8 cellular contexts compared by ENCODE assay signal in the genomic region with DNA sequence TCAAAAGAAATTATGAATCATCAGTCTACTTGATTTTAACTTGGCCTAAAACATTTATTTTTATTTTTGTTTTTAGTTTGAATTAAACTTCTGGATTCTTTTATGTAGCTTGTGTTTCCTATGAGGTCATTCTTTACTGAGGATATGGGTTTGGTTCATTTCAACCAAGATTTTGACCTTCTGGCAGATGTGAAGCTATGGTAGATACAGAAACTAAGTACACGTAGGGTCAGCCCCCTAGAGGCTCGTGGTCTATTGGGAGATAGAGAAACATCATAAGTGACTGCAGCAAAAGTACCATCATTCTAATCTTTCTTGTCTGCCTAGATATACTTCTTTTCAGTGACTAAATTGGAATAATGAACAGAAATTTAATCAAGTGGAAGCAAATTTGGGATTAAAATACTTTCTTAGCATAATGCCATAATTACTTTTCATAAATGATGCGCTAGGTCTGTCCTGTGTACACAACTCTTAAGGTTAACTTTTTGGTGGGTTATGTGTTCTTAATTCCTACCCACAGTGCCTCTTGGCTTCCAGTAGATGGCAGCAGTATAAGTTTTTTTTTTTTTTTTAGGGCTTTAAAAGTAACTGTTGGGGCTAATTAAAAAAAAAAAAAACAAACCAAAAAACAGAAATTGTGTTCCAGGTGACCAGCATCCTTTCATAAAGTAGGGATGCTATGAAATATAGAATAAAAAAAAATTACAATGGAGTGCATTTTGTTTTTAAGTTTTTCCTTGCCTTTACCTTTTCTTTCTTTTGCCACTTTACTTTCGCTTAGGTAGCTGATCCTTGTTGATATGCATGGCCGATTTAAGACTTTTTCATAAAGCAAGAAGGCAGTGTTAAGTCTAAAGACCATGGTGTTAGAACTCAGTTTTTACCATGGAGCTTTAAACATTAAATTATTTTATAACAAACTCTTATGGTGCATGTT. TPM values are rescaled to one million over a fixed set of nuclear protein-coding genes. Genes with fewer than 3 reads are reported as not detected.
DNase-seq lines count a peak whose midpoint lies in the region; ATAC-seq, FAIRE-seq and TF ChIP-seq lines count a peak whose summit lies in the region.

No MANE protein-coding gene starts in this region.

- H4K20me1 ChIP-seq in keratinocyte (ENCODE audit: control insufficient read depth, extremely low read depth, insufficient read depth, low read length) = peaks cover 8% of the 10 kb centered on the region

- no peaks in the 10 kb centered on the region for H3K9me3 Mint-ChIP-seq in Calu3 (ENCODE audit: low read depth, unreplicated experiment)
- H3K9me3 Mint-ChIP-seq in activated CD8-positive, alpha-beta T cell treated with anti-CD3 and anti-CD28 coated beads, Interleukin-2, amount 10 ng/mL, durations not matched to agents 7 days and 5 days (ENCODE audit: insufficient read depth) = no peaks in the 10 kb centered on the region

- H3K27me3 Mint-ChIP-seq in Calu3 (ENCODE audit: unreplicated experiment) = no peaks in the 10 kb centered on the region
- H3K27me3 Mint-ChIP-seq in activated CD8-positive, alpha-beta T cell treated with anti-CD3 and anti-CD28 coated beads, Interleukin-2, amount 10 ng/mL, durations not matched to agents 7 days and 5 days (ENCODE audit: low read depth) = peaks cover 9% of the 10 kb centered on the region

- FAIRE-seq in keratinocyte (lab: Jason Lieb, UNC) = no peak

- ATAC-seq in activated CD8-positive, alpha-beta T cell treated with anti-CD3 and anti-CD28 coated beads, Interleukin-2, amount 10 ng/mL, durations not matched to agents 7 days and 5 days = peak; percentile 53
- no peak for ATAC-seq in GM19452 (IDR thresholded peaks at IDR 0.05; ENCODE audit: unreplicated experiment)
- no peak for ATAC-seq in GM18873 (IDR thresholded peaks at IDR 0.05; ENCODE audit: low FRiP score, unreplicated experiment)

- no peaks in the 10 kb centered on the region for H3K9me3 ChIP-seq in keratinocyte (ENCODE audit: control insufficient read depth, low read depth, low read length)
- no peaks in the 10 kb centered on the region for H3K9me3 ChIP-seq in suprapubic skin

- DNase-seq in Calu3 (no peak), HEK293T (ENCODE audit: extremely low spot score) (peak; percentile 22), keratinocyte (ENCODE audit: low read depth, low spot score) (no peak), suprapubic skin (ENCODE audit: low spot score in 2 of 2) (no peak), anterior cingulate cortex (lab: John Stamatoyannopoulos, UW) (no peak)
- no peak for DNase-seq in activated CD8-positive, alpha-beta T cell treated with anti-CD3 and anti-CD28 coated beads, Interleukin-2, amount 10 ng/mL, durations not matched to agents 7 days and 5 days

- POLR2A ChIA-PET in HEK293T (lab: Yijun Ruan, JAX) = interaction anchor here (0.8 to 0.9 kb wide), 2 partner anchors 13 to 32 kb away, joined by 3 read pairs; no protein-coding TSS in a partner anchor
- POLR2A ChIA-PET in activated CD8-positive, alpha-beta T cell treated with anti-CD3 and anti-CD28 coated beads, Interleukin-2, amount 10 ng/mL, durations not matched to agents 7 days and 5 days (lab: Charles Lee) = no interaction called here

- TF ChIP-seq CTCF in Calu3 (IDR thresholded peaks at IDR 0.05; ENCODE audit: unreplicated experiment) (peak; percentile 27), keratinocyte (optimal IDR thresholded peaks at IDR 0.05 in 1 of 3, IDR thresholded peaks at IDR 0.05 in 1 of 3, conservative IDR thresholded peaks at IDR 0.05 in 1 of 3; ENCODE audit: extremely low read depth in 1 of 3, insufficient read depth in 2 of 3, low read length in 3 of 3) (peak in 2 of 3 experiments; percentile 35 to 42), suprapubic skin (IDR thresholded peaks at IDR 0.05) (peak in 1 of 2 donors; percentile 50)

- no TSS peak for BruUV-seq in Calu3 (replicated peaks; lab: Mats Ljungman, UMichigan)

- H3K4me1 ChIP-seq in keratinocyte (ENCODE audit: control insufficient read depth, extremely low read depth, insufficient read depth, low read length) (no peaks in the 10 kb centered on the region), suprapubic skin (peaks cover 12% of the 10 kb centered on the region)

- CTCF ChIA-PET in Calu3 (lab: Charles Lee) = interaction anchor here (0.5 to 0.6 kb wide), 2 partner anchors 45 to 394 kb away, joined by 3 to 5 read pairs; no protein-coding TSS in a partner anchor
- CTCF ChIA-PET in HEK293T (lab: Yijun Ruan, JAX) = interaction anchor here (0.7 to 3.2 kb wide), 12 partner anchors 9 to 474 kb away, joined by 3 to 12 read pairs (median 4); no protein-coding TSS in a partner anchor
- CTCF ChIA-PET in activated CD8-positive, alpha-beta T cell treated with anti-CD3 and anti-CD28 coated beads, Interleukin-2, amount 10 ng/mL, durations not matched to agents 7 days and 5 days (lab: Charles Lee) = interaction anchor here (0.6 to 3.4 kb wide), 37 partner anchors 8 to 449 kb away, joined by 3 to 17 read pairs (median 3); no protein-coding TSS in a partner anchor

- H3K27ac Mint-ChIP-seq in Calu3 (ENCODE audit: unreplicated experiment) = no peak overlapping the region
- H3K27ac Mint-ChIP-seq in activated CD8-positive, alpha-beta T cell treated with anti-CD3 and anti-CD28 coated beads, Interleukin-2, amount 10 ng/mL, durations not matched to agents 7 days and 5 days = no peak overlapping the region

- no peak overlapping the region for H3K4me3 Mint-ChIP-seq in Calu3 (ENCODE audit: low read depth, unreplicated experiment)
- no peak overlapping the region for H3K4me3 Mint-ChIP-seq in activated CD8-positive, alpha-beta T cell treated with anti-CD3 and anti-CD28 coated beads, Interleukin-2, amount 10 ng/mL, durations not matched to agents 7 days and 5 days

- peaks cover 40% of the 10 kb centered on the region for H3K79me2 ChIP-seq in keratinocyte (ENCODE audit: control insufficient read depth, insufficient read depth, low read length)

- TF ChIP-seq POLR2A in suprapubic skin (IDR thresholded peaks at IDR 0.05) = no peak

- no peaks in the 10 kb centered on the region for H3K9me1 ChIP-seq in keratinocyte (ENCODE audit: control insufficient read depth, extremely low read depth, insufficient read depth, low read length)

- H3K36me3 Mint-ChIP-seq in Calu3 (ENCODE audit: insufficient read depth, unreplicated experiment) = peaks cover 46% of the 10 kb centered on the region
- no peaks in the 10 kb centered on the region for H3K36me3 Mint-ChIP-seq in activated CD8-positive, alpha-beta T cell treated with anti-CD3 and anti-CD28 coated beads, Interleukin-2, amount 10 ng/mL, durations not matched to agents 7 days and 5 days (ENCODE audit: low read depth)

- H3K27me3 ChIP-seq in keratinocyte (ENCODE audit: control insufficient read depth, extremely low read depth, insufficient read depth, low read length) = no peaks in the 10 kb centered on the region
- H3K27me3 ChIP-seq in suprapubic skin = no peaks in the 10 kb centered on the region

- TF ChIP-seq EP300 in suprapubic skin (IDR thresholded peaks at IDR 0.05) = no peak

- H2AFZ ChIP-seq in keratinocyte (ENCODE audit: control insufficient read depth, low read length) = no peak overlapping the region

- H3K36me3 ChIP-seq in keratinocyte (ENCODE audit: control insufficient read depth in 2 of 2, extremely low read depth in 1 of 2, insufficient read depth in 2 of 2, low read length in 2 of 2) (peaks cover 22% of the 10 kb centered on the region in 2 experiments), suprapubic skin (peaks cover 34% of the 10 kb centered on the region)

- WGBS in suprapubic skin = 59% methylated on average over 5 of the region's 5 CpGs

- H3K27ac ChIP-seq in keratinocyte (ENCODE audit: control insufficient read depth, insufficient read depth, low read length) = no peak overlapping the region
- no peak overlapping the region for H3K27ac ChIP-seq in suprapubic skin

- H3K4me1 Mint-ChIP-seq in Calu3 (ENCODE audit: low read depth, unreplicated experiment) = no peaks in the 10 kb centered on the region
- peaks cover 3% of the 10 kb centered on the region for H3K4me1 Mint-ChIP-seq in activated CD8-positive, alpha-beta T cell treated with anti-CD3 and anti-CD28 coated beads, Interleukin-2, amount 10 ng/mL, durations not matched to agents 7 days and 5 days (ENCODE audit: low read depth)

- intact Hi-C loops in Calu3 (cut with micrococcal nuclease; ENCODE audit: unreplicated experiment) = no loop called here

- dilution Hi-C loops in keratinocyte (cut with MboI; ENCODE audit: extremely low pct_ligation_motif_present, low sequenced_read_pairs) = no loop called here

- H3K4me2 ChIP-seq in keratinocyte (ENCODE audit: control insufficient read depth, extremely low read depth, insufficient read depth, low read depth, low read length) = no peak overlapping the region

- no peak overlapping the region for H3K9ac ChIP-seq in keratinocyte (ENCODE audit: control insufficient read depth, extremely low read depth, insufficient read depth, low read length)

- H3K4me3 ChIP-seq in keratinocyte (ENCODE audit: control insufficient read depth in 2 of 3, extremely low read depth in 1 of 3, insufficient read depth in 2 of 3, low read depth in 1 of 3, low read length in 3 of 3) = no peak overlapping the region
- H3K4me3 ChIP-seq in suprapubic skin = no peak overlapping the region

TF ChIP-seq in HEK293T, 16 proteins besides CTCF, POLR2A, EP300 and RAD21:
- TF ChIP-seq LEF1 (IDR thresholded peaks at IDR 0.05; ENCODE audit: borderline replicate concordance) (no peak), ZNF384 (IDR thresholded peaks at IDR 0.05) (peak; percentile 90), NFRKB (IDR thresholded peaks at IDR 0.05) (no peak), ARNT (IDR thresholded peaks at IDR 0.05) (no peak), FOXM1 (IDR thresholded peaks at IDR 0.05; ENCODE audit: borderline replicate concordance) (no peak), L3MBTL2 (conservative IDR thresholded peaks at IDR 0.05) (no peak), TARDBP (IDR thresholded peaks at IDR 0.05) (no peak)

RNA-seq across cellular contexts. Expression of a gene that starts 49.9 kb away (rescaled TPM):
- total RNA-seq in Calu3 (2022) (not detected in 2 replicates), suprapubic skin (under 1 TPM in 3 of 4 donors, not detected in 1; 0.08 to 0.59 (median 0.32) TPM)
- under 1 TPM in 1 of 2 experiments, not detected in 1; 0.26 TPM for total RNA-seq in activated CD8-positive, alpha-beta T cell treated with anti-CD3 and anti-CD28 coated beads, Interleukin-2, amount 10 ng/mL, durations not matched to agents 7 days and 5 days
- not detected in 3 replicates for polyA plus RNA-seq in keratinocyte
- polyA plus RNA-seq in keratinocyte (2011; ENCODE audit: low read depth) = not detected
- polyA plus RNA-seq in keratinocyte (2011; cell fraction: cytosol; rRNA removed) = not detected in 2 replicates
- polyA plus RNA-seq in keratinocyte (2011; cell fraction: nucleus; rRNA removed) = not detected in 2 replicates
- polyA plus RNA-seq in keratinocyte (2012; ENCODE audit: low replicate concordance) = 0.34 TPM in 1 of 2 replicates, not detected in the other
- not detected in 3 replicates for polyA minus RNA-seq in keratinocyte
- not detected for polyA minus RNA-seq in keratinocyte (2011; cell fraction: cytosol; rRNA and poly(A)+ RNA removed)
- polyA minus RNA-seq in keratinocyte (2011; cell fraction: nucleus; rRNA and poly(A)+ RNA removed) = 0.39 TPM in 1 of 2 replicates, not detected in the other
